8 cellular contexts compared by ENCODE assay signal in the genomic region with DNA sequence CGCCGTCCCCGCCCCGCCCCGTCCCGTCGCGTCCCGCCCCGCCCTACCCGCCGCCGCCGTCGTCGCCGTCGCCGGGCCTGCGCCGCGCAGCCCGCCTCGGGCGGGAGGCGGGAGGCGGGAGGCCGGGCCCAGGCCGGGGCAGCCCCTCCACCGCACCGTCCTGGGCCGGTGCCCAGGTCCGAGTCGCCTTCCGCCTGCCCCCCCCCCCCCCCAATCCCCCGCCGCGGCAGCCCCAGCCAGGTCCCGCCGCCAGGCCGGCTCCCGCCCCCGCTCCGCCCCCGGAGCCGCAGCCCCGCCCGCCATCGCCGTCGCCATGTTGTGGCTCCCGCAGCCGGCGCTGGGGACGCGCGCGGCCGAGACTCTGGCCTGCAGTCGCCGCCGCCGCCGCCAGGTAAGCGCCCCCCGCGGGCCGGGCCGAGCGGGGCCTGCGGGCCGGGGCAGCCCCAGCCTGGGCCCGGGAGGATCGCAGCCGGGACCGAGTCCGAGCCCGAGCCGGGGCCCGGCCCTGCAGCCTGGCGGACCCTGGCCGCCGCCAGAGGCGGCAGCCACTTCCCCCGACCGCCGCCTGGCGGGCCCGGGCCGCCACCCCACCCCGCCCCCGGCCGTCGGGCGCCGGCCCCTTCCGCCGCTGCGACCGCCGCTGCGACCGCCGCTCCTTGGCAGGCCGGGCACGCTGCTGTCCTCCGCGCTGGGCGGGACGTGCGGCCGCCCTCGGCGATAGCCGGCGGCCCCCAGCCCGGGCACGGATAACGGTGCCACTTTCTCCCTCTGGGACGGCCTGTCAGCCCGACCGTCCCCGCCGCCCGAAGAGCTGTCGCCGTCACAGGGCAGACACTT. TPM values are rescaled to one million over a fixed set of nuclear protein-coding genes. Genes with fewer than 3 reads are reported as not detected.
DNase-seq lines count a peak whose midpoint lies in the region; ATAC-seq lines count a peak whose summit lies in the region.

A gene with protein sequence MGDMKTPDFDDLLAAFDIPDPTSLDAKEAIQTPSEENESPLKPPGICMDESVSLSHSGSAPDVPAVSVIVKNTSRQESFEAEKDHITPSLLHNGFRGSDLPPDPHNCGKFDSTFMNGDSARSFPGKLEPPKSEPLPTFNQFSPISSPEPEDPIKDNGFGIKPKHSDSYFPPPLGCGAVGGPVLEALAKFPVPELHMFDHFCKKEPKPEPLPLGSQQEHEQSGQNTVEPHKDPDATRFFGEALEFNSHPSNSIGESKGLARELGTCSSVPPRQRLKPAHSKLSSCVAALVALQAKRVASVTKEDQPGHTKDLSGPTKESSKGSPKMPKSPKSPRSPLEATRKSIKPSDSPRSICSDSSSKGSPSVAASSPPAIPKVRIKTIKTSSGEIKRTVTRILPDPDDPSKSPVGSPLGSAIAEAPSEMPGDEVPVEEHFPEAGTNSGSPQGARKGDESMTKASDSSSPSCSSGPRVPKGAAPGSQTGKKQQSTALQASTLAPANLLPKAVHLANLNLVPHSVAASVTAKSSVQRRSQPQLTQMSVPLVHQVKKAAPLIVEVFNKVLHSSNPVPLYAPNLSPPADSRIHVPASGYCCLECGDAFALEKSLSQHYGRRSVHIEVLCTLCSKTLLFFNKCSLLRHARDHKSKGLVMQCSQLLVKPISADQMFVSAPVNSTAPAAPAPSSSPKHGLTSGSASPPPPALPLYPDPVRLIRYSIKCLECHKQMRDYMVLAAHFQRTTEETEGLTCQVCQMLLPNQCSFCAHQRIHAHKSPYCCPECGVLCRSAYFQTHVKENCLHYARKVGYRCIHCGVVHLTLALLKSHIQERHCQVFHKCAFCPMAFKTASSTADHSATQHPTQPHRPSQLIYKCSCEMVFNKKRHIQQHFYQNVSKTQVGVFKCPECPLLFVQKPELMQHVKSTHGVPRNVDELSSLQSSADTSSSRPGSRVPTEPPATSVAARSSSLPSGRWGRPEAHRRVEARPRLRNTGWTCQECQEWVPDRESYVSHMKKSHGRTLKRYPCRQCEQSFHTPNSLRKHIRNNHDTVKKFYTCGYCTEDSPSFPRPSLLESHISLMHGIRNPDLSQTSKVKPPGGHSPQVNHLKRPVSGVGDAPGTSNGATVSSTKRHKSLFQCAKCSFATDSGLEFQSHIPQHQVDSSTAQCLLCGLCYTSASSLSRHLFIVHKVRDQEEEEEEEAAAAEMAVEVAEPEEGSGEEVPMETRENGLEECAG (N-terminal part only) (plus strand): TSS at position 319 of the 837 bp plus-strand sequence. CDS start 34,084 bp downstream, outside the sequence.

- H2BK5ac ChIP-seq in mesenchymal stem cell (ENCODE audit: low read depth, low read length, poor library complexity, severe bottlenecking) = peak within 1 kb of the TSS; percentile 92

- H2AFZ ChIP-seq in ACC112 (ENCODE audit: low read length, unreplicated experiment) (peak within 1 kb of the TSS; percentile 94), mesenchymal stem cell (ENCODE audit: low read depth, low read length) (peak within 1 kb of the TSS; percentile 70)

- peak within 1 kb of the TSS; percentile 96 to 97 for H3K27ac Mint-ChIP-seq in effector memory CD8-positive, alpha-beta T cell

- H3K4me1 Mint-ChIP-seq in effector memory CD8-positive, alpha-beta T cell (ENCODE audit: low read depth in 2 of 2) = peaks cover 43 to 59% of the 10 kb centered on the region in 2 donors

- H3K23ac ChIP-seq in mesenchymal stem cell (ENCODE audit: low read length in 2 of 2) = peak within 1 kb of the TSS; percentile 37 to 77

- H3K9me3 Mint-ChIP-seq in effector memory CD8-positive, alpha-beta T cell = no peaks in the 10 kb centered on the region

- WGBS in mesenchymal stem cell = under 1% methylated on average over 78 of the region's 127 CpGs

- H3K4me3 ChIP-seq in ACC112 (ENCODE audit: low read depth, low read length) (peak within 1 kb of the TSS; percentile 100), mesenchymal stem cell (ENCODE audit: insufficient read depth in 1 of 2, low read depth in 1 of 2, low read length in 2 of 2) (peak within 1 kb of the TSS; percentile 91 to 97)

- peaks cover 16% of the 10 kb centered on the region for H3K36me3 Mint-ChIP-seq in effector memory CD8-positive, alpha-beta T cell (ENCODE audit: insufficient read depth)

- peak within 1 kb of the TSS; percentile 94 for H4K8ac ChIP-seq in mesenchymal stem cell (ENCODE audit: low read length)

- H3K4me1 ChIP-seq in ACC112 (ENCODE audit: control insufficient read depth, insufficient read depth, low read length, unreplicated experiment) (peaks cover 16% of the 10 kb centered on the region), mesenchymal stem cell (ENCODE audit: control insufficient read depth, insufficient read depth, low read depth, low read length) (peaks cover 19% of the 10 kb centered on the region)

- H3K79me2 ChIP-seq in ACC112 (ENCODE audit: control insufficient read depth, insufficient read depth, low read length, unreplicated experiment) = peaks cover 54% of the 10 kb centered on the region

- peak within 1 kb of the TSS in 1 of 2 experiments; percentile 96 for H3K14ac ChIP-seq in mesenchymal stem cell (ENCODE audit: low read length in 2 of 2)

- peak within 1 kb of the TSS; percentile 83 for H3K27ac ChIP-seq in ACC112 (ENCODE audit: low read depth, low read length)
- H3K27ac ChIP-seq in mesenchymal stem cell (ENCODE audit: low read length, poor library complexity, severe bottlenecking) = peak within 1 kb of the TSS; percentile 81

- ATAC-seq in GM18861 (IDR thresholded peaks at IDR 0.05; ENCODE audit: unreplicated experiment) (peak; percentile 26), HG03066 (IDR thresholded peaks at IDR 0.05; ENCODE audit: low read depth, unreplicated experiment) (peak; percentile 43)
- ATAC-seq in effector memory CD8-positive, alpha-beta T cell (replicated peaks) = peak; percentile 69

- H3K4ac ChIP-seq in mesenchymal stem cell (ENCODE audit: low read depth in 1 of 2, low read length in 2 of 2) = peak within 1 kb of the TSS; percentile 73 to 98

- H3K79me1 ChIP-seq in mesenchymal stem cell (replicated peaks; ENCODE audit: low read length, poor library complexity, severe bottlenecking) = peaks cover 8% of the 10 kb centered on the region

- peak within 1 kb of the TSS; percentile 98 for H3K9ac ChIP-seq in mesenchymal stem cell (ENCODE audit: low read length)

- H3K36me3 ChIP-seq in ACC112 (ENCODE audit: insufficient read depth, low read length) (no peaks in the 10 kb centered on the region), mesenchymal stem cell (ENCODE audit: control insufficient read depth in 1 of 2, insufficient read depth in 2 of 2, low read depth in 1 of 2, low read length in 2 of 2) (peaks cover 2 to 5% of the 10 kb centered on the region in 2 experiments)

- H3K4me3 Mint-ChIP-seq in effector memory CD8-positive, alpha-beta T cell = peak within 1 kb of the TSS; percentile 93 to 95

- peak within 1 kb of the TSS; percentile 95 for H2BK15ac ChIP-seq in mesenchymal stem cell (ENCODE audit: low read depth, poor library complexity, severe bottlenecking)

- H2BK120ac ChIP-seq in mesenchymal stem cell (ENCODE audit: low read depth, low read length) = peak within 1 kb of the TSS; percentile 98

- H4K91ac ChIP-seq in mesenchymal stem cell (ENCODE audit: low read length) = peak within 1 kb of the TSS; percentile 91

- DNase-seq in NCI-H774 (lab: John Stamatoyannopoulos, UW) (peak; percentile 72), mesenchymal stem cell (peak; percentile 75)
- DNase-seq in activated CD8-positive, alpha-beta memory T cell treated with anti-CD3 and anti-CD28 coated beads for 24 hours = peak; percentile 92
- peak; percentile 72 to 80 (median 74) for DNase-seq in effector memory CD8-positive, alpha-beta T cell
- DNase-seq in stimulated activated CD8-positive, alpha-beta memory T cell treated with anti-CD3 and anti-CD28 coated beads, Interleukin-15, amount 100 ng/mL, for 1 hour (ENCODE audit: low read depth) = peak; percentile 61

- H3K9me3 ChIP-seq in mesenchymal stem cell (ENCODE audit: control insufficient read depth, low read length) = no peaks in the 10 kb centered on the region

- peak within 1 kb of the TSS; percentile 49 to 66 for H2BK12ac ChIP-seq in mesenchymal stem cell (ENCODE audit: low read length in 2 of 2)

- H3K18ac ChIP-seq in mesenchymal stem cell (ENCODE audit: low read depth in 1 of 2, low read length in 2 of 2) = peak within 1 kb of the TSS; percentile 88 to 94

- H3K27me3 Mint-ChIP-seq in effector memory CD8-positive, alpha-beta T cell = no peaks in the 10 kb centered on the region

- H3K4me2 ChIP-seq in mesenchymal stem cell (ENCODE audit: low read length, poor library complexity, severe bottlenecking) = peak within 1 kb of the TSS; percentile 71

- peak within 1 kb of the TSS; percentile 17 for H2AK5ac ChIP-seq in mesenchymal stem cell (ENCODE audit: low read length, severe bottlenecking)

- H3K27me3 ChIP-seq in ACC112 (ENCODE audit: insufficient read depth, low read length) = no peaks in the 10 kb centered on the region
- no peaks in the 10 kb centered on the region for H3K27me3 ChIP-seq in mesenchymal stem cell (ENCODE audit: control insufficient read depth in 1 of 2, insufficient read depth in 1 of 2, low read length in 2 of 2)

RNA-seq across cellular contexts. Expression of the gene that starts here (rescaled TPM):
- 11.9 TPM for polyA plus RNA-seq in mesenchymal stem cell (2013, experiment 1 of 2)
- 11.2 TPM for polyA plus RNA-seq in mesenchymal stem cell (2013, experiment 2 of 2)

Comparison
In these comparisons a context has a peak if more than half of its experiments do, and no peak if none do; other contexts are left out.
1. Peak in every context shown above with its lines: DNase-seq, ATAC-seq, H3K4me3 ChIP-seq and H3K27ac ChIP-seq.